35 cellular contexts compared by ENCODE assay signal in the genomic region with DNA sequence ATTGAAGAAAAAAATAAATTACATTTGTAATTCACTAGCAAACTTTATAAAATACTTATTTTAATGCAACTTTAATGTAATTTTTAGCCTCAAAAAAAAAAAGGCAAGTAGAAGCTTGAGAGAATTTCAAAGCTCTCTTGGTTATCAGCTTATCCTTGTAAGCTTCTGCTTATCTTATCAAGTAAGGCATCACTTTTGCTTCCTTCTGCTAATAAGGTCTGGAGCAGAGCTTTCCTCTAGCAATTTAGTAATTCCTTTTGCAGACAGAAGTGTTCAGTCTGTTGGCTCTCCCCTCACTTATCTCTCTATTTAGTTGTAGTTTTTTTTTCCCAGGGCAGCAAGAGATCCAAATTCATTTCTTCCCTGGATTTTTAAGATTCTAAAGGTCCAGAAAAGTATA.
"Had no signal": no experiment of that assay in that cellular context is flagged by ENCODE, and none has a peak within 500 bp of the region (broad histone marks: within the 10 kb centered on the region; RNA-seq: fewer than 3 reads in every experiment).

No MANE protein-coding gene starts in this region.

- H3K36me3 ChIP-seq: adrenal gland, MG63, Peyer's patch, SJSA1 had no signal

- H3K4me3 ChIP-seq: adrenal gland, MG63, Peyer's patch, SJSA1 had no signal

- H3K9me3 ChIP-seq: adrenal gland, MG63, Peyer's patch, SJSA1 had no signal

- ATAC-seq: activated naive CD4-positive, alpha-beta T cell treated with anti-CD3 and anti-CD28 coated beads, Interleukin-2, amount 50 U/mL, for 72 hours; activated T-cell treated with anti-CD3 and anti-CD28 coated beads, Interleukin-2, amount 50 U/mL, for 4 hours; PC-3 had no signal

- DNase-seq: activated B cell treated with CpG ODN at 0.5 μM for 24 hours; activated CD4-positive, alpha-beta memory T cell treated with anti-CD3 and anti-CD28 coated beads for 36 hours; activated CD4-positive, alpha-beta T cell treated with anti-CD3 and anti-CD28 coated beads for 4 hours; activated CD4-positive, alpha-beta T cell treated with anti-CD3 and anti-CD28 coated beads, Interleukin-2, amount 50 U/mL, for 1 hour; activated CD4-positive, CD25-positive, alpha-beta regulatory T cell treated with anti-CD3 and anti-CD28 coated beads, Interleukin-2, amount 50 U/mL, for 72 hours; activated CD8-positive, alpha-beta memory T cell treated with anti-CD3 and anti-CD28 coated beads, Interleukin-2, amount 50 U/mL, for 4 hours; activated gamma-delta T cell treated with Interleukin-2 at 50 U/mL for 16 hours; activated naive CD4-positive, alpha-beta T cell treated with anti-CD3 and anti-CD28 coated beads for 36 hours; activated T-cell treated with anti-CD3 and anti-CD28 coated beads for 4 hours; activated T-cell treated with anti-CD3 and anti-CD28 coated beads, Interleukin-2, amount 50 U/mL, for 4 hours; adrenal gland; anterior cingulate cortex; caudate nucleus; cerebellar nuclear complex; Kasumi-1; KG1; MG63; NCI-H1048; NCI-H1436 treated with DMSO at 0.1 percent for 48 hours; NCI-H187; NCI-H2029 treated with DMSO at 0.1 percent for 48 hours; NCI-H2107; NCI-H2171; NCI-H510A; NCI-H526 treated with DMSO at 0.1 percent for 48 hours; NCI-H774; NK-92 treated with Interleukin-12 subunit alpha and Interleukin-12 subunit beta, amount 100 ng/mL, for 24 hours; PC-3; Peyer's patch; RPMI8226; SHP77 treated with DMSO at 0.1 percent for 48 hours; T1000 had no signal

- H3K4me1 ChIP-seq: adrenal gland, Peyer's patch, SJSA1 had no signal

- H3K27ac ChIP-seq: adrenal gland, Peyer's patch, SJSA1, VCaP had no signal

- H3K27me3 ChIP-seq: adrenal gland, MG63, Peyer's patch, SJSA1 had no signal
